ENCODE assay signal across 1 cellular context in genomic region chr10:129946868-129947267, GRCh38.
TF ChIP-seq lines count a peak whose summit lies in the region.

No MANE protein-coding gene starts in this region.

TF ChIP-seq in HepG2, 621 proteins besides CTCF, POLR2A, EP300 and RAD21 (continued from another document):
- TF ChIP-seq ZNF883 (CRISPR knock-in tag; IDR thresholded peaks at IDR 0.05; ENCODE audit: not compliant biosample characterization) (no peak), JDP2 (CRISPR knock-in tag; IDR thresholded peaks at IDR 0.05; ENCODE audit: borderline replicate concordance) (no peak), STAT5B (CRISPR knock-in tag; IDR thresholded peaks at IDR 0.05) (no peak), ZNF772 (CRISPR knock-in tag; IDR thresholded peaks at IDR 0.05) (no peak), KDM3A (CRISPR knock-in tag; IDR thresholded peaks at IDR 0.05; ENCODE audit: low read depth) (no peak)
